ENCODE assay signal across 12 cellular contexts in genomic region chr12:92036061-92036620, GRCh38.
DNase-seq lines count a peak whose midpoint lies in the region; ATAC-seq and TF ChIP-seq lines count a peak whose summit lies in the region.
"Had no signal": no experiment of that assay in that cellular context is flagged by ENCODE, and none has a peak within 500 bp of the region (broad histone marks: within the 10 kb centered on the region; RNA-seq: fewer than 3 reads in every experiment).

No MANE protein-coding gene starts in this region.

- H2BK120ac ChIP-seq in IMR-90 (ENCODE audit: low read depth, low read length): peak overlapping the region; percentile 74

- H3K4me1 Mint-ChIP-seq in CD8-positive, alpha-beta T cell (ENCODE audit: low read depth): peaks cover 92% of the 10 kb centered on the region
- peaks cover 85% of the 10 kb centered on the region for H3K4me1 Mint-ChIP-seq in activated naive CD8-positive, alpha-beta T cell treated with anti-CD3 and anti-CD28 coated beads, Interleukin-2, amount 50 U/mL, for 24 hours
- peaks cover 37 to 48% of the 10 kb centered on the region in 2 donors for H3K4me1 Mint-ChIP-seq in natural killer cell treated with Interleukin-12 subunit alpha and Interleukin-12 subunit beta and Interleukin-15 and Interleukin-18, amount 100 ng/mL, for 72 hours (ENCODE audit: low read depth in 2 of 2)

- H3K4me1 ChIP-seq in CD8-positive, alpha-beta T cell (ENCODE audit: insufficient read depth, low read length): peaks cover 88% of the 10 kb centered on the region
- H3K4me1 ChIP-seq in IMR-90 (ENCODE audit: control insufficient read depth, insufficient read depth, low read length) (peaks cover 4% of the 10 kb centered on the region), vagina (peaks cover 28% of the 10 kb centered on the region)

- peak overlapping the region; percentile 86 for H3K4me3 Mint-ChIP-seq in CD8-positive, alpha-beta T cell
- peak overlapping the region; percentile 82 for H3K4me3 Mint-ChIP-seq in activated naive CD8-positive, alpha-beta T cell treated with anti-CD3 and anti-CD28 coated beads, Interleukin-2, amount 50 U/mL, for 24 hours
- peak overlapping the region; percentile 99 for H3K4me3 Mint-ChIP-seq in natural killer cell treated with Interleukin-12 subunit alpha and Interleukin-12 subunit beta and Interleukin-15 and Interleukin-18, amount 100 ng/mL, for 72 hours
- H3K4me3 Mint-ChIP-seq: nephron had no signal

- peak overlapping the region; percentile 61 for H3K27ac ChIP-seq in CD8-positive, alpha-beta T cell (ENCODE audit: low read depth, low read length)
- no peak overlapping the region for H3K27ac ChIP-seq in IMR-90 (ENCODE audit: insufficient read depth, low read length)
- no peak overlapping the region for H3K27ac ChIP-seq in vagina

- H3K4me2 ChIP-seq in IMR-90 (ENCODE audit: low read depth, low read length): no peak overlapping the region

- peaks cover 6% of the 10 kb centered on the region; the same call in 1 of the 2 replicates for H3K9me1 ChIP-seq in IMR-90 (ENCODE audit: insufficient read depth, low read length)

- dilution Hi-C loops in IMR-90 (cut with HindIII; ENCODE audit: low sequenced_read_pairs, unreplicated experiment): no loop called here

- H3K9me3 ChIP-seq in CD8-positive, alpha-beta T cell (ENCODE audit: low read length): no peaks in the 10 kb centered on the region
- H3K9me3 ChIP-seq in IMR-90 (ENCODE audit: control insufficient read depth, insufficient read depth, low read length) (no peaks in the 10 kb centered on the region), vagina (no peaks in the 10 kb centered on the region)

- ATAC-seq in CD8-positive, alpha-beta T cell: no peak
- no peak for ATAC-seq in IMR-90 (ENCODE audit: low read depth)
- ATAC-seq in activated naive CD8-positive, alpha-beta T cell treated with anti-CD3 and anti-CD28 coated beads, Interleukin-2, amount 50 U/mL, for 24 hours: no peak
- ATAC-seq in natural killer cell treated with Interleukin-12 subunit alpha and Interleukin-12 subunit beta and Interleukin-15 and Interleukin-18, amount 100 ng/mL, for 72 hours: no peak
- no peak for ATAC-seq in GM21381 (IDR thresholded peaks at IDR 0.05; ENCODE audit: unreplicated experiment)

- no peak overlapping the region for H2AFZ ChIP-seq in IMR-90 (replicated peaks; ENCODE audit: low read length, poor library complexity)

- CTCF ChIA-PET in CD8-positive, alpha-beta T cell (lab: Charles Lee): interaction anchor here (1.2 kb wide), 1 partner anchor 207 kb away, joined by 3 read pairs; no protein-coding TSS in a partner anchor
- CTCF ChIA-PET in IMR-90 (lab: Yijun Ruan, JAX): no interaction called here

- no peak for TF ChIP-seq RAD21 in IMR-90 (IDR thresholded peaks at IDR 0.05; ENCODE audit: low read length)

- H3K9ac ChIP-seq in IMR-90 (ENCODE audit: low read depth, low read length): no peak overlapping the region

- in situ Hi-C loops in IMR-90 (cut with MboI; ENCODE audit: low sequenced_read_pairs): no loop called here

- intact Hi-C loops in CD8-positive, alpha-beta T cell (cut with DNase I, micrococcal nuclease): loop anchor here (2.0 to 10.0 kb wide), 3 partner anchors 19 to 559 kb away; no protein-coding TSS in a partner anchor
- intact Hi-C loops in IMR-90 (cut with micrococcal nuclease) (no loop called here), vagina (cut with DNase I) (no loop called here)

- H3K36me3 ChIP-seq in CD8-positive, alpha-beta T cell (ENCODE audit: insufficient read depth, low read length): no peaks in the 10 kb centered on the region
- H3K36me3 ChIP-seq in IMR-90 (ENCODE audit: control insufficient read depth, insufficient read depth, low read length): no peaks in the 10 kb centered on the region
- H3K36me3 ChIP-seq in vagina: no peaks in the 10 kb centered on the region

- H3K14ac ChIP-seq in IMR-90 (replicated peaks; ENCODE audit: low read depth, low read length): peak overlapping the region; percentile 71; the same call in 1 of the 2 replicates

- H3K27ac Mint-ChIP-seq in CD8-positive, alpha-beta T cell: peak overlapping the region; percentile 98
- H3K27ac Mint-ChIP-seq in activated naive CD8-positive, alpha-beta T cell treated with anti-CD3 and anti-CD28 coated beads, Interleukin-2, amount 50 U/mL, for 24 hours: peak overlapping the region; percentile 8
- peak overlapping the region; percentile 95 to 98 for H3K27ac Mint-ChIP-seq in natural killer cell treated with Interleukin-12 subunit alpha and Interleukin-12 subunit beta and Interleukin-15 and Interleukin-18, amount 100 ng/mL, for 72 hours

- H4K8ac ChIP-seq in IMR-90 (ENCODE audit: low read depth in 2 of 2, low read length in 2 of 2): peak overlapping the region in 1 of 2 experiments; percentile 26; a peak in 1 of 4 replicates

- H3K18ac ChIP-seq in IMR-90 (ENCODE audit: low read depth, low read length): peak overlapping the region; percentile 57; the same call in 1 of the 2 replicates

- H4K91ac ChIP-seq in IMR-90 (ENCODE audit: insufficient read depth, low read depth, low read length): peak overlapping the region; percentile 75; the same call in 1 of the 2 replicates

- H2BK5ac ChIP-seq in IMR-90 (ENCODE audit: low read depth, low read length, poor library complexity, severe bottlenecking): no peak overlapping the region

- H3K79me1 ChIP-seq in IMR-90 (ENCODE audit: low read depth in 1 of 2, low read length in 2 of 2): peaks cover 0 to 3% of the 10 kb centered on the region in 2 experiments; a peak in 1 of 4 replicates

- no peaks in the 10 kb centered on the region for H4K20me1 ChIP-seq in IMR-90 (ENCODE audit: insufficient read depth, low read length)

- no peaks in the 10 kb centered on the region for H3K36me3 Mint-ChIP-seq in CD8-positive, alpha-beta T cell
- H3K36me3 Mint-ChIP-seq in activated naive CD8-positive, alpha-beta T cell treated with anti-CD3 and anti-CD28 coated beads, Interleukin-2, amount 50 U/mL, for 24 hours (ENCODE audit: low read depth): peaks cover 6% of the 10 kb centered on the region
- peaks cover 6% of the 10 kb centered on the region for H3K36me3 Mint-ChIP-seq in natural killer cell treated with Interleukin-12 subunit alpha and Interleukin-12 subunit beta and Interleukin-15 and Interleukin-18, amount 100 ng/mL, for 72 hours

- H3K27me3 Mint-ChIP-seq in CD8-positive, alpha-beta T cell (ENCODE audit: low read depth): no peaks in the 10 kb centered on the region
- no peaks in the 10 kb centered on the region for H3K27me3 Mint-ChIP-seq in activated naive CD8-positive, alpha-beta T cell treated with anti-CD3 and anti-CD28 coated beads, Interleukin-2, amount 50 U/mL, for 24 hours
- H3K27me3 Mint-ChIP-seq in natural killer cell treated with Interleukin-12 subunit alpha and Interleukin-12 subunit beta and Interleukin-15 and Interleukin-18, amount 100 ng/mL, for 72 hours: no peaks in the 10 kb centered on the region

- H4K5ac ChIP-seq in IMR-90 (ENCODE audit: low read depth, low read length): peak overlapping the region; percentile 49; the same call in 1 of the 2 replicates

- H3K27me3 ChIP-seq in CD8-positive, alpha-beta T cell (ENCODE audit: insufficient read depth, low read length): no peaks in the 10 kb centered on the region
- H3K27me3 ChIP-seq in IMR-90 (ENCODE audit: control insufficient read depth, insufficient read depth, low read length): no peaks in the 10 kb centered on the region
- no peaks in the 10 kb centered on the region for H3K27me3 ChIP-seq in vagina

- H3K4ac ChIP-seq in IMR-90 (ENCODE audit: low read depth, low read length): peak overlapping the region; percentile 34; the same call in 1 of the 2 replicates

- peak overlapping the region; percentile 27 for H2BK20ac ChIP-seq in IMR-90 (ENCODE audit: low read depth, low read length)

- H3K4me3 ChIP-seq in CD8-positive, alpha-beta T cell (ENCODE audit: low read depth, low read length): peak overlapping the region; percentile 4
- H3K4me3 ChIP-seq in IMR-90 (ENCODE audit: insufficient read depth, low read depth, low read length): no peak overlapping the region
- H3K4me3 ChIP-seq in vagina: no peak overlapping the region

- no peak for TF ChIP-seq CTCF in CD8-positive, alpha-beta T cell (IDR thresholded peaks at IDR 0.05)
- no peak for TF ChIP-seq CTCF in IMR-90 (conservative IDR thresholded peaks at IDR 0.05; ENCODE audit: low read depth, low read length)
- no peak for TF ChIP-seq CTCF in vagina (IDR thresholded peaks at IDR 0.05)

- no peak for DNase-seq in CD8-positive, alpha-beta T cell
- DNase-seq in IMR-90 (no peak), NCI-H2171 treated with DMSO at 0.1 percent for 48 hours (lab: John Stamatoyannopoulos, UW) (no peak), vagina (ENCODE audit: extremely low spot score in 2 of 2) (no peak)
- no peak for DNase-seq in activated naive CD8-positive, alpha-beta T cell treated with anti-CD3 and anti-CD28 coated beads, Interleukin-2, amount 50 U/mL, for 24 hours
- no peak for DNase-seq in natural killer cell treated with Interleukin-12 subunit alpha and Interleukin-12 subunit beta and Interleukin-15 and Interleukin-18, amount 100 ng/mL, for 72 hours (ENCODE audit: low spot score)
- DNase-seq: effector CD4-positive, alpha-beta T cell; NCI-H1048; NCI-H2171; T1000 had no signal

- H3K23ac ChIP-seq in IMR-90 (ENCODE audit: low read depth, low read length): peak overlapping the region; percentile 62; the same call in 1 of the 2 replicates

- peak overlapping the region; percentile 41; the same call in 1 of the 2 replicates for H2AK5ac ChIP-seq in IMR-90 (ENCODE audit: low read depth, low read length)

- H2BK15ac ChIP-seq in IMR-90 (ENCODE audit: low read depth, low read length): peak overlapping the region; percentile 89; the same call in 2 of the 3 replicates

- WGBS in IMR-90 (ENCODE audit: extremely low coverage in 2 of 2, insufficient read length in 1 of 2), 2 experiments: 67% methylated on average over 1 of the region's 7 CpGs; no CpG with 5 or more reads in 1 of the 2 experiments

- TF ChIP-seq POLR2A in IMR-90 (IDR thresholded peaks at IDR 0.05; ENCODE audit: low read depth, low read length): no peak
- TF ChIP-seq POLR2A in vagina (IDR thresholded peaks at IDR 0.05): no peak

- no TSS peak for BruUV-seq in IMR-90 (replicated peaks; lab: Mats Ljungman, UMichigan)

- POLR2A ChIA-PET in CD8-positive, alpha-beta T cell (lab: Charles Lee): interaction anchor here (0.8 to 6.8 kb wide), 3 partner anchors 87 to 108 kb away, joined by 3 to 150 read pairs (median 4); partner anchors contain the start of gene BTG1
- POLR2A ChIA-PET in IMR-90 (lab: Charles Lee; ENCODE audit: unreplicated experiment): no interaction called here

- no peak overlapping the region for H3K56ac ChIP-seq in IMR-90 (ENCODE audit: extremely low read depth, insufficient read depth, low read length)

- no peak overlapping the region for H2AK9ac ChIP-seq in IMR-90 (replicated peaks; ENCODE audit: low read depth, low read length, poor library complexity)

- no peaks in the 10 kb centered on the region for H3K9me3 Mint-ChIP-seq in CD8-positive, alpha-beta T cell
- H3K9me3 Mint-ChIP-seq in activated naive CD8-positive, alpha-beta T cell treated with anti-CD3 and anti-CD28 coated beads, Interleukin-2, amount 50 U/mL, for 24 hours: peaks cover 6% of the 10 kb centered on the region
- peaks cover 7% of the 10 kb centered on the region for H3K9me3 Mint-ChIP-seq in natural killer cell treated with Interleukin-12 subunit alpha and Interleukin-12 subunit beta and Interleukin-15 and Interleukin-18, amount 100 ng/mL, for 72 hours
- H3K9me3 Mint-ChIP-seq: nephron had no signal

TF ChIP-seq in IMR-90, 13 proteins besides CTCF, POLR2A, EP300 and RAD21:
- no peak for TF ChIP-seq SMC3 (IDR thresholded peaks at IDR 0.05; ENCODE audit: low read depth, low read length)

Comparison
In these comparisons a context has a peak if more than half of its experiments do, and no peak if none do; other contexts are left out.
1. H3K27ac Mint-ChIP-seq: peak in every context shown above with its lines; median percentile 98 in CD8-positive, alpha-beta T cell; 96 in natural killer cell treated with Interleukin-12 subunit alpha and Interleukin-12 subunit beta and Interleukin-15 and Interleukin-18, amount 100 ng/mL, for 72 hours; 8 in activated naive CD8-positive, alpha-beta T cell treated with anti-CD3 and anti-CD28 coated beads, Interleukin-2, amount 50 U/mL, for 24 hours.
2. intact Hi-C loops: an anchor here in CD8-positive, alpha-beta T cell (2.0 to 10.0 kb wide); none called in IMR-90 and vagina.